19 cellular contexts compared by ENCODE assay signal in genomic region chr2:217090884-217091283, GRCh38.
DNase-seq lines count a peak whose midpoint lies in the region; ATAC-seq and TF ChIP-seq lines count a peak whose summit lies in the region.
"Had no signal": no experiment of that assay in that cellular context is flagged by ENCODE, and none has a peak within 500 bp of the region (broad histone marks: within the 10 kb centered on the region; RNA-seq: fewer than 3 reads in every experiment).

No MANE protein-coding gene starts in this region.

- no peak for ATAC-seq in central memory CD8-positive, alpha-beta T cell (replicated peaks; ENCODE audit: extremely low read depth, poor library complexity, severe bottlenecking)
- no peak for ATAC-seq in stimulated activated naive B cell treated with anti-CD40 and anti-IgM and Interleukin-4, amounts not matched to agents 10 μg/mL and 1 μg/mL and 100 μg/mL, for 72 hours (replicated peaks)
- ATAC-seq: CD8-positive, alpha-beta T cell; Panc1 had no signal

- no peaks in the 10 kb centered on the region for H3K79me2 ChIP-seq in Loucy (ENCODE audit: insufficient read depth, low read length)

- no peaks in the 10 kb centered on the region for H3K36me3 ChIP-seq in Loucy (ENCODE audit: insufficient read depth, low read length)
- H3K36me3 ChIP-seq: BE2C, SJSA1 had no signal

- H4K20me1 ChIP-seq in Loucy (ENCODE audit: insufficient read depth, low read length, poor library complexity, severe bottlenecking): no peaks in the 10 kb centered on the region

- H3F3A ChIP-seq in Loucy (ENCODE audit: low read depth): no peaks in the 10 kb centered on the region

- no peaks in the 10 kb centered on the region for H3K9me3 Mint-ChIP-seq in MCF 10A (ENCODE audit: unreplicated experiment)
- H3K9me3 Mint-ChIP-seq in central memory CD8-positive, alpha-beta T cell: no peaks in the 10 kb centered on the region
- peaks cover 0 to 5% of the 10 kb centered on the region in 2 donors for H3K9me3 Mint-ChIP-seq in stimulated activated naive B cell treated with anti-CD40 and anti-IgM and Interleukin-4, amounts not matched to agents 10 μg/mL and 1 μg/mL and 100 μg/mL, for 72 hours
- no peaks in the 10 kb centered on the region for H3K9me3 Mint-ChIP-seq in activated CD4-positive, alpha-beta T cell treated with anti-CD3 and anti-CD28 coated beads, Interleukin-2, amount 10 ng/mL, durations not matched to agents 7 days and 5 days
- H3K9me3 Mint-ChIP-seq: CD8-positive, alpha-beta T cell; HFFc6 had no signal

- H3K4me1 Mint-ChIP-seq in MCF 10A (ENCODE audit: insufficient read depth, unreplicated experiment): no peaks in the 10 kb centered on the region
- peaks cover 6% of the 10 kb centered on the region for H3K4me1 Mint-ChIP-seq in central memory CD8-positive, alpha-beta T cell
- peaks cover 33 to 55% of the 10 kb centered on the region in 2 donors for H3K4me1 Mint-ChIP-seq in stimulated activated naive B cell treated with anti-CD40 and anti-IgM and Interleukin-4, amounts not matched to agents 10 μg/mL and 1 μg/mL and 100 μg/mL, for 72 hours
- peaks cover 30% of the 10 kb centered on the region for H3K4me1 Mint-ChIP-seq in activated CD4-positive, alpha-beta T cell treated with anti-CD3 and anti-CD28 coated beads, Interleukin-2, amount 10 ng/mL, durations not matched to agents 7 days and 5 days

- H2AFZ ChIP-seq in Loucy (ENCODE audit: low read length): no peak overlapping the region

- DNase-seq in T47D (ENCODE audit: low read depth in 1 of 2, low spot score in 1 of 2) (peak; percentile 16 to 90), MCF 10A (ENCODE audit: unreplicated experiment) (no peak), SK-N-DZ (ENCODE audit: low spot score) (no peak), activated gamma-delta T cell (lab: John Stamatoyannopoulos, UW) (no peak)
- DNase-seq in central memory CD8-positive, alpha-beta T cell (ENCODE audit: low spot score in 2 of 2): no peak
- DNase-seq in stimulated activated naive B cell treated with anti-CD40 and anti-IgM and Interleukin-4, amounts not matched to agents 10 μg/mL and 1 μg/mL and 100 μg/mL, for 72 hours: no peak
- no peak for DNase-seq in activated CD4-positive, alpha-beta T cell treated with anti-CD3 and anti-CD28 coated beads, Interleukin-2, amount 10 ng/mL, durations not matched to agents 7 days and 5 days
- DNase-seq: BE2C; CD8-positive, alpha-beta T cell; HFFc6; KBM-7; NCI-H1417; NCI-H187; NCI-H2107; NCI-H2227 treated with DMSO at 0.1 percent for 48 hours; NCI-H526 had no signal

- H3K4me3 ChIP-seq in Loucy (ENCODE audit: low read length, poor library complexity, severe bottlenecking): no peak overlapping the region

- no peaks in the 10 kb centered on the region for H3K27me3 Mint-ChIP-seq in MCF 10A (ENCODE audit: insufficient read depth, unreplicated experiment)
- peaks cover 20% of the 10 kb centered on the region for H3K27me3 Mint-ChIP-seq in central memory CD8-positive, alpha-beta T cell
- peaks cover 4 to 10% of the 10 kb centered on the region in 2 donors for H3K27me3 Mint-ChIP-seq in stimulated activated naive B cell treated with anti-CD40 and anti-IgM and Interleukin-4, amounts not matched to agents 10 μg/mL and 1 μg/mL and 100 μg/mL, for 72 hours
- H3K27me3 Mint-ChIP-seq in activated CD4-positive, alpha-beta T cell treated with anti-CD3 and anti-CD28 coated beads, Interleukin-2, amount 10 ng/mL, durations not matched to agents 7 days and 5 days: peaks cover 2% of the 10 kb centered on the region

- no peak overlapping the region for H3K27ac Mint-ChIP-seq in MCF 10A (ENCODE audit: low read depth, unreplicated experiment)
- peak overlapping the region; percentile 3 for H3K27ac Mint-ChIP-seq in central memory CD8-positive, alpha-beta T cell (ENCODE audit: low read depth)
- H3K27ac Mint-ChIP-seq in stimulated activated naive B cell treated with anti-CD40 and anti-IgM and Interleukin-4, amounts not matched to agents 10 μg/mL and 1 μg/mL and 100 μg/mL, for 72 hours: peak overlapping the region; percentile 62
- H3K27ac Mint-ChIP-seq in activated CD4-positive, alpha-beta T cell treated with anti-CD3 and anti-CD28 coated beads, Interleukin-2, amount 10 ng/mL, durations not matched to agents 7 days and 5 days: no peak overlapping the region
- H3K27ac Mint-ChIP-seq: CD8-positive, alpha-beta T cell had no signal

- H3K4me3 Mint-ChIP-seq in MCF 10A (ENCODE audit: unreplicated experiment): no peak overlapping the region
- H3K4me3 Mint-ChIP-seq in central memory CD8-positive, alpha-beta T cell: no peak overlapping the region
- no peak overlapping the region for H3K4me3 Mint-ChIP-seq in stimulated activated naive B cell treated with anti-CD40 and anti-IgM and Interleukin-4, amounts not matched to agents 10 μg/mL and 1 μg/mL and 100 μg/mL, for 72 hours
- no peak overlapping the region for H3K4me3 Mint-ChIP-seq in activated CD4-positive, alpha-beta T cell treated with anti-CD3 and anti-CD28 coated beads, Interleukin-2, amount 10 ng/mL, durations not matched to agents 7 days and 5 days

- no peaks in the 10 kb centered on the region for H3K4me1 ChIP-seq in Loucy (ENCODE audit: insufficient read depth, low read length, poor library complexity, severe bottlenecking)

- H3K9ac ChIP-seq in Loucy (ENCODE audit: low read depth, low read length, poor library complexity, severe bottlenecking): peak overlapping the region; percentile 20

- H3K9me2 ChIP-seq in Loucy (replicated peaks; ENCODE audit: low read depth, low read length): no peaks in the 10 kb centered on the region

- CTCF ChIA-PET in MCF 10A (lab: Yijun Ruan, JAX): no interaction called here
- CTCF ChIA-PET in activated CD4-positive, alpha-beta T cell treated with anti-CD3 and anti-CD28 coated beads, Interleukin-2, amount 10 ng/mL, durations not matched to agents 7 days and 5 days (lab: Charles Lee): interaction anchor here (0.6 kb wide), 1 partner anchor 140 kb away, joined by 4 read pairs; no protein-coding TSS in a partner anchor

- H3K9me3 ChIP-seq in Loucy (ENCODE audit: insufficient read depth, low read depth, low read length): no peaks in the 10 kb centered on the region
- H3K9me3 ChIP-seq: BE2C, SJSA1 had no signal

- intact Hi-C loops in MCF 10A (cut with micrococcal nuclease): no loop called here

- H3K27me3 ChIP-seq in Loucy (ENCODE audit: insufficient read depth, low read length, poor library complexity, severe bottlenecking): no peaks in the 10 kb centered on the region
- H3K27me3 ChIP-seq: BE2C, SJSA1 had no signal

- no TSS peak for BruUV-seq in MCF 10A (replicated peaks; lab: Mats Ljungman, UMichigan)

- TF ChIP-seq CTCF in MCF 10A (IDR thresholded peaks at IDR 0.05; ENCODE audit: unreplicated experiment): no peak
- TF ChIP-seq CTCF in Loucy (conservative IDR thresholded peaks at IDR 0.05; ENCODE audit: low read length): no peak

- POLR2A ChIA-PET in MCF 10A (lab: Yijun Ruan, JAX): no interaction called here
- POLR2A ChIA-PET in activated CD4-positive, alpha-beta T cell treated with anti-CD3 and anti-CD28 coated beads, Interleukin-2, amount 10 ng/mL, durations not matched to agents 7 days and 5 days (lab: Charles Lee): no interaction called here

- in situ Hi-C loops in T47D (cut with HindIII; ENCODE audit: low pct_unique_long_range_greater_than_20kb, low sequenced_read_pairs): no loop called here

- no peak overlapping the region for H3K4me2 ChIP-seq in Loucy (ENCODE audit: low read depth, low read length, poor library complexity, severe bottlenecking)

- H3K36me3 Mint-ChIP-seq in MCF 10A (ENCODE audit: insufficient read depth, unreplicated experiment): no peaks in the 10 kb centered on the region
- H3K36me3 Mint-ChIP-seq in central memory CD8-positive, alpha-beta T cell (ENCODE audit: insufficient read depth): no peaks in the 10 kb centered on the region
- peaks cover 0 to 5% of the 10 kb centered on the region in 2 donors for H3K36me3 Mint-ChIP-seq in stimulated activated naive B cell treated with anti-CD40 and anti-IgM and Interleukin-4, amounts not matched to agents 10 μg/mL and 1 μg/mL and 100 μg/mL, for 72 hours
- H3K36me3 Mint-ChIP-seq in activated CD4-positive, alpha-beta T cell treated with anti-CD3 and anti-CD28 coated beads, Interleukin-2, amount 10 ng/mL, durations not matched to agents 7 days and 5 days (ENCODE audit: low read depth): no peaks in the 10 kb centered on the region
- H3K36me3 Mint-ChIP-seq: CD8-positive, alpha-beta T cell had no signal

Comparison
In these comparisons a context has a peak if more than half of its experiments do, and no peak if none do; other contexts are left out.
1. DNase-seq: peak in T47D (2 of 2); none in MCF 10A (single experiment), central memory CD8-positive, alpha-beta T cell (0 of 2), stimulated activated naive B cell treated with anti-CD40 and anti-IgM and Interleukin-4, amounts not matched to agents 10 μg/mL and 1 μg/mL and 100 μg/mL, for 72 hours (single experiment), SK-N-DZ (single experiment), activated CD4-positive, alpha-beta T cell treated with anti-CD3 and anti-CD28 coated beads, Interleukin-2, amount 10 ng/mL, durations not matched to agents 7 days and 5 days (single experiment) and activated gamma-delta T cell (single experiment).
2. H3K27ac Mint-ChIP-seq: peak in central memory CD8-positive, alpha-beta T cell (single experiment) and stimulated activated naive B cell treated with anti-CD40 and anti-IgM and Interleukin-4, amounts not matched to agents 10 μg/mL and 1 μg/mL and 100 μg/mL, for 72 hours (single experiment); none in MCF 10A (single experiment) and activated CD4-positive, alpha-beta T cell treated with anti-CD3 and anti-CD28 coated beads, Interleukin-2, amount 10 ng/mL, durations not matched to agents 7 days and 5 days (single experiment).